25 cellular contexts compared by ENCODE assay signal in the genomic region with DNA sequence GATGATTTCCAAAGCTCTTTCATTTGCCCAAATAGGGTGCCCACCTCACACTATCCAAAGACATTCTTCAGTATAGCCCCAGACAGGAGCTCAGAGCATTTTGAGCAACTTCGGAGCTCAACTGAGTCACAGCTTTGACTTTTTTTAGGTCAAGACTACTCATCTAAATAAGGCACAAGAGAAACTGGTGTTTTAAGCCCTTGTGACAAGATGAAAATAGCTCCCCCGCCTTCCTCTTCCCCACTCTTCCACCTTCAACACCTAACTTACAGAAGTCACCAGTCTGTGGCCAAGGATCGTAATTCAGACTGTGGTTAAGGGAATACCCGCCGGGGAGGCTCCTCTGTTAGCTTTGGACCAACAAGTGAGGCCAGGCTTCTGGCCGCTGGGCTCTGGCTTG.
"Had no signal": no experiment of that assay in that cellular context is flagged by ENCODE, and none has a peak within 500 bp of the region (broad histone marks: within the 10 kb centered on the region; RNA-seq: fewer than 3 reads in every experiment).

No MANE protein-coding gene starts in this region.

- H3K9me3 Mint-ChIP-seq: activated naive CD4-positive, alpha-beta T cell treated with anti-CD3 and anti-CD28 coated beads, Interleukin-2, amount 50 U/mL, for 72 hours; activated naive CD8-positive, alpha-beta T cell treated with anti-CD3 and anti-CD28 coated beads, Interleukin-2, amount 50 U/mL, for 24 hours; activated T-cell treated with anti-CD3 and anti-CD28 coated beads, Interleukin-2, amount 50 U/mL, for 24 hours; activated T-helper 1 cell treated with anti-CD3 and anti-CD28 coated beads, Interleukin-12 subunit alpha, Interleukin-12 subunit beta, Interleukin-2, Interleukin-4 antibody, amounts not matched to agents 30 ng/mL and 10 ng/mL and 1 ng/mL, durations not matched to agents 14 hours and 24 hours and 36 hours; T-cell; WTC11 had no signal

- H3K4me3 ChIP-seq: ascending aorta, body of pancreas, MG63, SK-N-MC had no signal

- H3K27ac ChIP-seq: ascending aorta, body of pancreas, SK-N-MC had no signal

- H3K4me3 Mint-ChIP-seq: activated CD4-positive, alpha-beta T cell treated with anti-CD3 and anti-CD28 coated beads, Interleukin-2, amount 10 ng/mL, durations not matched to agents 24 days and 14 days; activated CD8-positive, alpha-beta memory T cell treated with anti-CD3 and anti-CD28 coated beads, Interleukin-2, amount 10 ng/mL, durations not matched to agents 7 days and 5 days; activated naive CD8-positive, alpha-beta T cell treated with anti-CD3 and anti-CD28 coated beads, Interleukin-2, amount 50 U/mL, for 24 hours; activated T-cell treated with anti-CD3 and anti-CD28 coated beads, Interleukin-2, amount 50 U/mL, for 24 hours; activated T-helper 1 cell treated with anti-CD3 and anti-CD28 coated beads, Interleukin-12 subunit alpha, Interleukin-12 subunit beta, Interleukin-2, Interleukin-4 antibody, amounts not matched to agents 30 ng/mL and 10 ng/mL and 1 ng/mL, durations not matched to agents 14 hours and 24 hours and 36 hours; T-cell; WTC11 had no signal

- DNase-seq: activated CD4-positive, alpha-beta T cell treated with anti-CD3 and anti-CD28 coated beads, Interleukin-2, amount 10 ng/mL, durations not matched to agents 24 days and 14 days; activated CD4-positive, alpha-beta T cell treated with anti-CD3 and anti-CD28 coated beads, Interleukin-2, amount 50 U/mL, for 48 hours; activated CD4-positive, CD25-positive, alpha-beta regulatory T cell treated with anti-CD3 and anti-CD28 coated beads, Interleukin-2, amount 50 U/mL, for 72 hours; activated CD8-positive, alpha-beta memory T cell treated with anti-CD3 and anti-CD28 coated beads, Interleukin-2, amount 10 ng/mL, durations not matched to agents 7 days and 5 days; activated effector memory CD4-positive, alpha-beta T cell treated with anti-CD3 and anti-CD28 coated beads, Interleukin-2, amount 50 U/mL, for 16 hours; activated naive CD4-positive, alpha-beta T cell treated with Interleukin-2 at 50 U/mL for 16 hours; activated naive CD8-positive, alpha-beta T cell treated with anti-CD3 and anti-CD28 coated beads, Interleukin-2, amount 50 U/mL, for 24 hours; activated T-cell treated with anti-CD3 and anti-CD28 coated beads, Interleukin-2, amount 50 U/mL, for 24 hours; amniotic stem cell; body of pancreas; central memory CD4-positive, alpha-beta T cell; MG63; NCI-H1092; NCI-H1417 treated with DMSO at 0.1 percent for 48 hours; NCI-H1694 treated with DMSO at 0.1 percent for 48 hours; NCI-H2081; NCI-H446; NCI-H524; RPMI8226; T-cell had no signal

- H3K27me3 Mint-ChIP-seq: activated CD8-positive, alpha-beta memory T cell treated with anti-CD3 and anti-CD28 coated beads, Interleukin-2, amount 10 ng/mL, durations not matched to agents 7 days and 5 days; activated naive CD8-positive, alpha-beta T cell treated with anti-CD3 and anti-CD28 coated beads, Interleukin-2, amount 50 U/mL, for 24 hours; activated T-cell treated with anti-CD3 and anti-CD28 coated beads, Interleukin-2, amount 50 U/mL, for 24 hours; T-cell had no signal

- H3K36me3 ChIP-seq: ascending aorta, MG63 had no signal

- H3K27me3 ChIP-seq: ascending aorta, body of pancreas, MG63 had no signal

- H3K36me3 Mint-ChIP-seq: activated CD8-positive, alpha-beta memory T cell treated with anti-CD3 and anti-CD28 coated beads, Interleukin-2, amount 10 ng/mL, durations not matched to agents 7 days and 5 days; activated naive CD4-positive, alpha-beta T cell treated with anti-CD3 and anti-CD28 coated beads, Interleukin-2, amount 50 U/mL, for 72 hours; T-cell; WTC11 had no signal

- H3K9me3 ChIP-seq: ascending aorta, body of pancreas, MG63 had no signal

- H3K27ac Mint-ChIP-seq: activated CD4-positive, alpha-beta T cell treated with anti-CD3 and anti-CD28 coated beads, Interleukin-2, amount 10 ng/mL, durations not matched to agents 24 days and 14 days; activated CD8-positive, alpha-beta memory T cell treated with anti-CD3 and anti-CD28 coated beads, Interleukin-2, amount 10 ng/mL, durations not matched to agents 7 days and 5 days; activated naive CD4-positive, alpha-beta T cell treated with anti-CD3 and anti-CD28 coated beads, Interleukin-2, amount 50 U/mL, for 72 hours; activated naive CD8-positive, alpha-beta T cell treated with anti-CD3 and anti-CD28 coated beads, Interleukin-2, amount 50 U/mL, for 24 hours; activated T-cell treated with anti-CD3 and anti-CD28 coated beads, Interleukin-2, amount 50 U/mL, for 24 hours; activated T-helper 1 cell treated with anti-CD3 and anti-CD28 coated beads, Interleukin-12 subunit alpha, Interleukin-12 subunit beta, Interleukin-2, Interleukin-4 antibody, amounts not matched to agents 30 ng/mL and 10 ng/mL and 1 ng/mL, durations not matched to agents 14 hours and 24 hours and 36 hours; WTC11 had no signal
